24 cellular contexts compared by ENCODE assay signal in the genomic region with DNA sequence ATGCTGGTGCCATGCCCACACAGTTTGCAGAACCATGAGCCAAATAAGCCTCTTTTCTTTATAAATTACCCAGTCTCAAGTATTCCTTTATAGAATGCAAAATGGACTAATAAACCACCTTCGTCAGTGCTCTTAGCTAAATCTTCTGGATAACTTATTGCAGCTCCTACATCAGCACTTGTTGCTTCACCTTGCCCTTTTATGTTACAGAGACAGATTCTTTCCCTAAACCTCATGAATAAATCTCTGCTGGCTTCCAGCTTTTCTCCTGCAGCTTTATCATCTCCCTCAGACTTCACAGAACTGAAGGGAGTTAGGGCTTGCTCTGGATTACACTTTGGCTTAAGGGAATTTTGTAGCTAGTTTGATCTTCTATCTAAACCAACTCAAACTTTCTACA. TPM values are rescaled to one million over a fixed set of nuclear protein-coding genes. Genes with fewer than 3 reads are reported as not detected.
DNase-seq lines count a peak whose midpoint lies in the region; ATAC-seq, FAIRE-seq and TF ChIP-seq lines count a peak whose summit lies in the region.
"Had no signal": no experiment of that assay in that cellular context is flagged by ENCODE, and none has a peak within 500 bp of the region (broad histone marks: within the 10 kb centered on the region; RNA-seq: fewer than 3 reads in every experiment).

No MANE protein-coding gene starts in this region.

- CTCF ChIA-PET in MCF 10A (lab: Yijun Ruan, JAX) (interaction anchor here (0.6 kb wide), 2 partner anchors 68 to 99 kb away, joined by 3 read pairs; no protein-coding TSS in a partner anchor), mammary epithelial cell (lab: Charles Lee; ENCODE audit: low non-redundant PET) (no interaction called here), HCT116 (lab: Charles Lee) (no interaction called here), GM12878 (lab: Yijun Ruan, JAX) (interaction anchor here (1.0 to 1.1 kb wide), 2 partner anchors 17 to 18 kb away, joined by 3 read pairs; no protein-coding TSS in a partner anchor)

- TF ChIP-seq POLR2A in HCT116 (IDR thresholded peaks at IDR 0.05; ENCODE audit: borderline replicate concordance, extremely low read depth, insufficient read depth, insufficient read length) (no peak), GM12878 (IDR thresholded peaks at IDR 0.05; ENCODE audit: low read depth, low read length) (no peak)

- RAD21 ChIA-PET in HCT116 (lab: Charles Lee; ENCODE audit: low non-redundant PET in 1 of 2, low total read pairs in 2 of 2, uncharacterized antibody in 2 of 2, unreplicated experiment in 2 of 2) (no interaction called here), GM12878 (lab: Charles Lee; ENCODE audit: unreplicated experiment) (no interaction called here)

- H3K9me3 ChIP-seq in mammary epithelial cell (replicated peaks; ENCODE audit: insufficient read depth, low read length) (no peaks in the 10 kb centered on the region), HCT116 (ENCODE audit: control insufficient read depth in 1 of 2, insufficient read depth in 1 of 2, low read depth in 1 of 2, low read length in 2 of 2) (no peaks in the 10 kb centered on the region), GM12878 (replicated peaks; ENCODE audit: control insufficient read depth, insufficient read depth, low read length) (no peaks in the 10 kb centered on the region), MG63 (no peaks in the 10 kb centered on the region)
- H3K9me3 ChIP-seq: SJSA1 had no signal

- WGBS in mammary epithelial cell (ENCODE audit: low coverage, missing lambda C conversion rate) = 100% methylated on average over 1 of the region's 1 CpG
- 100% methylated on average over 1 of the region's 1 CpG for WGBS in GM12878 (ENCODE audit: insufficient coverage, insufficient replicate concordance, low lambda C conversion rate, missing lambda C conversion rate)

- H3K9ac ChIP-seq in mammary epithelial cell (ENCODE audit: insufficient read depth, low read length) = no peak overlapping the region
- no peak overlapping the region for H3K9ac ChIP-seq in HCT116 (ENCODE audit: low read length)
- H3K9ac ChIP-seq in GM12878 (ENCODE audit: control insufficient read depth, insufficient read depth, low read length) = no peak overlapping the region
- H3K9ac ChIP-seq: BLaER1 treated with 17β-estradiol and CSF1 and Interleukin-3, amounts not matched to agents 10 nM and 100 nM had no signal

- no peak for TF ChIP-seq EP300 in GM12878 (IDR thresholded peaks at IDR 0.05; ENCODE audit: borderline replicate concordance in 1 of 2, control insufficient read depth in 1 of 2, low read depth in 2 of 2, low read length in 2 of 2)

- H2AFZ ChIP-seq in mammary epithelial cell (ENCODE audit: low read depth, low read length) (no peak overlapping the region), HCT116 (ENCODE audit: low read depth, low read length, poor library complexity, severe bottlenecking) (no peak overlapping the region), GM12878 (ENCODE audit: control insufficient read depth, low read depth, low read length) (no peak overlapping the region)

- H3K27ac ChIP-seq in mammary epithelial cell (ENCODE audit: insufficient read depth, low read depth, low read length) = no peak overlapping the region
- no peak overlapping the region for H3K27ac ChIP-seq in HCT116 (ENCODE audit: low read depth, low read length)
- no peak overlapping the region for H3K27ac ChIP-seq in GM12878 (ENCODE audit: control insufficient read depth, insufficient read depth)
- H3K27ac ChIP-seq in caudate nucleus (ENCODE audit: low read depth, low read length) = no peak overlapping the region
- H3K27ac ChIP-seq: 22Rv1; BLaER1 treated with 17β-estradiol and CSF1 and Interleukin-3, amounts not matched to agents 10 nM and 100 nM; SJSA1 had no signal

- POLR2A ChIA-PET in MCF 10A (lab: Yijun Ruan, JAX) (no interaction called here), HCT116 (lab: Charles Lee) (no interaction called here), GM12878 (lab: Charles Lee) (interaction anchor here (0.5 to 1.3 kb wide), 2 partner anchors 18 to 67 kb away, joined by 3 to 6 read pairs; no protein-coding TSS in a partner anchor)

- H4K20me1 ChIP-seq in mammary epithelial cell (ENCODE audit: insufficient read depth, low read length) (peaks cover 4% of the 10 kb centered on the region), HCT116 (ENCODE audit: insufficient read depth) (peaks cover 41% of the 10 kb centered on the region), GM12878 (ENCODE audit: control insufficient read depth, insufficient read depth) (no peaks in the 10 kb centered on the region)

- no peak overlapping the region for H3K4me3 ChIP-seq in mammary epithelial cell (replicated peaks in 1 of 3; ENCODE audit: insufficient read depth in 1 of 3, low read depth in 2 of 3, low read length in 3 of 3)
- no peak overlapping the region for H3K4me3 ChIP-seq in HCT116 (replicated peaks in 1 of 2; ENCODE audit: low read depth in 1 of 2, low read length in 2 of 2)
- no peak overlapping the region for H3K4me3 ChIP-seq in GM12878
- no peak overlapping the region for H3K4me3 ChIP-seq in MG63
- H3K4me3 ChIP-seq: BLaER1 treated with 17β-estradiol and CSF1 and Interleukin-3, amounts not matched to agents 10 nM and 100 nM; SJSA1 had no signal

- H3K9me2 ChIP-seq in HCT116 (ENCODE audit: insufficient read depth) = no peaks in the 10 kb centered on the region

- FAIRE-seq in GM12878 (lab: Jason Lieb, UNC) = no peak
- FAIRE-seq: GM12892, RCC 7860 had no signal

- no peaks in the 10 kb centered on the region for H3K9me3 Mint-ChIP-seq in MCF 10A (ENCODE audit: unreplicated experiment)
- no peaks in the 10 kb centered on the region for H3K9me3 Mint-ChIP-seq in nephron
- H3K9me3 Mint-ChIP-seq: CD8-positive, alpha-beta T cell; IgD-negative memory B cell had no signal

- dilution Hi-C loops in mammary epithelial cell (cut with HindIII; ENCODE audit: low sequenced_read_pairs) = no loop called here

- in situ Hi-C loops in mammary epithelial cell (cut with MboI; ENCODE audit: low sequenced_read_pairs in 2 of 2) = no loop called here
- in situ Hi-C loops in GM12878 (cut with MboI) = no loop called here

- H3K27ac Mint-ChIP-seq in MCF 10A (ENCODE audit: low read depth, unreplicated experiment) (no peak overlapping the region), nephron (peak overlapping the region in 2 of 3 experiments; percentile 11 to 67)
- H3K27ac Mint-ChIP-seq: CD8-positive, alpha-beta T cell; IgD-negative memory B cell had no signal

- no peak for DNase-seq in MCF 10A (ENCODE audit: unreplicated experiment)
- DNase-seq in mammary epithelial cell = no peak
- no peak for DNase-seq in HCT116 (ENCODE audit: low read depth, low spot score)
- no peak for DNase-seq in GM12878 (ENCODE audit: low read depth, low spot score)
- no peak for DNase-seq in retina
- DNase-seq in caudate nucleus (lab: John Stamatoyannopoulos, UW) = no peak
- DNase-seq in MG63 = no peak
- DNase-seq: Calu3; CD8-positive, alpha-beta T cell; DMS153; Karpas-422; NCI-H1417; NCI-H1694 treated with DMSO at 0.1 percent for 48 hours; NCI-H2081 treated with DMSO at 0.1 percent for 48 hours; NCI-H446; NCI-H526; OCI-M1 had no signal

- SMC1A ChIA-PET in GM12878 (lab: Charles Lee; ENCODE audit: uncharacterized antibody, unreplicated experiment) = interaction anchor here (1.3 to 1.7 kb wide), 3 partner anchors 13 to 119 kb away, joined by 3 to 5 read pairs (median 3); no protein-coding TSS in a partner anchor

- H3K36me3 ChIP-seq in mammary epithelial cell (ENCODE audit: insufficient read depth, low read length) (peaks cover 17% of the 10 kb centered on the region), HCT116 (ENCODE audit: control insufficient read depth in 1 of 2, insufficient read depth in 2 of 2, low read length in 2 of 2) (peaks cover 19 to 36% of the 10 kb centered on the region in 2 experiments), GM12878 (ENCODE audit: control insufficient read depth in 2 of 2, insufficient read depth in 2 of 2, low read length in 1 of 2) (peaks cover 7 to 18% of the 10 kb centered on the region in 2 experiments), MG63 (peaks cover 37% of the 10 kb centered on the region)

- no peak for ATAC-seq in HCT116
- ATAC-seq in GM12878 = no peak
- ATAC-seq: CD8-positive, alpha-beta T cell had no signal

- peaks cover 50% of the 10 kb centered on the region for H3K36me3 Mint-ChIP-seq in MCF 10A (ENCODE audit: insufficient read depth, unreplicated experiment)
- peaks cover 74% of the 10 kb centered on the region for H3K36me3 Mint-ChIP-seq in nephron (ENCODE audit: low read depth)

- H3K4me1 ChIP-seq in mammary epithelial cell (ENCODE audit: insufficient read depth, low read length) (no peaks in the 10 kb centered on the region), HCT116 (ENCODE audit: control insufficient read depth in 1 of 2, insufficient read depth in 2 of 2, low read length in 2 of 2) (no peaks in the 10 kb centered on the region), GM12878 (ENCODE audit: control insufficient read depth, insufficient read depth, low read length) (no peaks in the 10 kb centered on the region)
- H3K4me1 ChIP-seq: SJSA1 had no signal

- H3K27me3 ChIP-seq in mammary epithelial cell (ENCODE audit: insufficient read depth, low read length) (no peaks in the 10 kb centered on the region), HCT116 (ENCODE audit: insufficient read depth, low read length) (no peaks in the 10 kb centered on the region), GM12878 (replicated peaks in 1 of 2; ENCODE audit: control insufficient read depth in 2 of 2, insufficient read depth in 2 of 2, low read length in 1 of 2) (no peaks in the 10 kb centered on the region), MG63 (no peaks in the 10 kb centered on the region)
- H3K27me3 ChIP-seq: BLaER1 treated with 17β-estradiol and CSF1 and Interleukin-3, amounts not matched to agents 10 nM and 100 nM; SJSA1 had no signal

- TF ChIP-seq RAD21 in HCT116 (IDR thresholded peaks at IDR 0.05; ENCODE audit: low read depth) (no peak), GM12878 (IDR thresholded peaks at IDR 0.05; ENCODE audit: insufficient read depth, low read depth, low read length) (no peak)

- H3K4me3 Mint-ChIP-seq in MCF 10A (ENCODE audit: unreplicated experiment) = no peak overlapping the region
- H3K4me3 Mint-ChIP-seq in nephron = no peak overlapping the region
- H3K4me3 Mint-ChIP-seq: CD8-positive, alpha-beta T cell; IgD-negative memory B cell had no signal

- BruUV-seq in MCF 10A (replicated peaks; lab: Mats Ljungman, UMichigan) (TSS peak; percentile 3), mammary epithelial cell (replicated peaks; lab: Mats Ljungman, UMichigan) (no TSS peak), HCT116 (replicated peaks; lab: Mats Ljungman, UMichigan) (TSS peak; percentile 8), GM12878 (replicated peaks; lab: Mats Ljungman, UMichigan) (TSS peak; percentile 19)

- intact Hi-C loops in MCF 10A (cut with micrococcal nuclease) (no loop called here), mammary epithelial cell (cut with micrococcal nuclease) (no loop called here), HCT116 (cut with micrococcal nuclease) (no loop called here), GM12878 (cut with micrococcal nuclease; ENCODE audit: unreplicated experiment) (no loop called here)

- H3K27me3 Mint-ChIP-seq in MCF 10A (ENCODE audit: insufficient read depth, unreplicated experiment) (no peaks in the 10 kb centered on the region), nephron (ENCODE audit: low read depth) (no peaks in the 10 kb centered on the region)
- H3K27me3 Mint-ChIP-seq: IgD-negative memory B cell had no signal

- H3K4me1 Mint-ChIP-seq in MCF 10A (ENCODE audit: insufficient read depth, unreplicated experiment) (peaks cover 5% of the 10 kb centered on the region), nephron (peaks cover 16% of the 10 kb centered on the region)

- TF ChIP-seq CTCF in MCF 10A (IDR thresholded peaks at IDR 0.05; ENCODE audit: unreplicated experiment) (no peak), mammary epithelial cell (conservative IDR thresholded peaks at IDR 0.05 in 1 of 2, IDR thresholded peaks at IDR 0.05 in 1 of 2; ENCODE audit: extremely low read depth in 1 of 2, insufficient read depth in 1 of 2, low read depth in 1 of 2, low read length in 2 of 2) (no peak), HCT116 (IDR thresholded peaks at IDR 0.05 in 2 of 3, conservative IDR thresholded peaks at IDR 0.05 in 1 of 3; ENCODE audit: borderline replicate concordance in 1 of 3, insufficient read depth in 1 of 3, low read depth in 2 of 3, low read length in 2 of 3) (no peak), GM12878 (IDR thresholded peaks at IDR 0.05 in 2 of 3, conservative IDR thresholded peaks at IDR 0.05 in 1 of 3; ENCODE audit: control insufficient read depth in 2 of 3, extremely low read depth in 1 of 3, insufficient read depth in 1 of 3, low read depth in 3 of 3, low read length in 3 of 3) (no peak), nephron (IDR thresholded peaks at IDR 0.05; ENCODE audit: unreplicated experiment in 3 of 3) (no peak)

- H3K4me2 ChIP-seq in mammary epithelial cell (ENCODE audit: insufficient read depth, low read depth, low read length) (no peak overlapping the region), HCT116 (ENCODE audit: low read length) (no peak overlapping the region), GM12878 (ENCODE audit: control insufficient read depth, insufficient read depth) (no peak overlapping the region)
- H3K4me2 ChIP-seq: BLaER1 treated with 17β-estradiol and CSF1 and Interleukin-3, amounts not matched to agents 10 nM and 100 nM had no signal

- H3K79me2 ChIP-seq in mammary epithelial cell (ENCODE audit: insufficient read depth, low read length) (peaks cover 96% of the 10 kb centered on the region), HCT116 (ENCODE audit: insufficient read depth, low read length) (peaks cover 98% of the 10 kb centered on the region), GM12878 (ENCODE audit: control insufficient read depth, insufficient read depth, low read length) (peaks cover 79% of the 10 kb centered on the region)

RNA-seq across cellular contexts. Expression of a gene that starts 22.6 kb away (rescaled TPM):
- total RNA-seq in MCF 10A (2022) (33.3 and 36.5 TPM in 2 replicates), mammary epithelial cell (10 to 100 TPM; 32.3 to 34.8 TPM), HCT116 (2021; ENCODE audit: unreplicated experiment) (51.6 TPM), GM12878 (2014; rRNA removed) (67.1 and 68.1 TPM in 2 replicates), GM12878 (2014; rRNA removed; fragmentation: Illumina TruSeq; extraction: Trizol) (59.4 and 60.7 TPM in 2 replicates), GM12878 (2021) (71.6 and 74.4 TPM in 2 replicates)
- polyA plus RNA-seq in mammary epithelial cell (25.4 TPM), GM12878 (2011; rRNA removed) (73.2 and 74.6 TPM in 2 replicates), GM12878 (2014; fragmentation: Illumina TruSeq; extraction: Trizol) (77.7 and 88.7 TPM in 2 replicates), GM12878 (2014; fragmentation: Nextera tagmentation; extraction: Ambion mirVana) (10 to 100 TPM; 13.9 to 19.9 TPM), GM12878 (2014; rRNA removed) (50.0 and 51.6 TPM in 2 replicates), GM12878 (2016; fragmentation: Nextera tagmentation; extraction: Ambion mirVana) (10 to 100 TPM; 34.2 to 40.0 TPM)
- polyA minus RNA-seq in mammary epithelial cell = 34.0 TPM
- 14.7 and 18.5 TPM in 2 replicates for polyA plus RNA-seq in HCT116 (2012)
- total RNA-seq in GM12878 (2013; cell fraction: nucleolus; rRNA removed) = 106 and 107 TPM in 2 replicates
- polyA plus RNA-seq in GM12878 (2011; ENCODE audit: low read depth) = 17.3 TPM
- polyA plus RNA-seq in GM12878 (2011; cell fraction: cytosol; rRNA removed) = 52.3 and 54.1 TPM in 2 replicates
- polyA plus RNA-seq in GM12878 (2011; cell fraction: nucleus; rRNA removed) = 51.8 and 55.2 TPM in 2 replicates
- 21.0 and 29.8 TPM in 2 replicates for polyA plus RNA-seq in GM12878 (2012)
- polyA minus RNA-seq in GM12878 (2011; rRNA and poly(A)+ RNA removed) = 76.4 and 88.6 TPM in 2 replicates
- 29.5 and 40.3 TPM in 2 replicates for polyA minus RNA-seq in GM12878 (2011; cell fraction: cytosol; rRNA and poly(A)+ RNA removed)
- 28.2 and 40.7 TPM in 2 replicates for polyA minus RNA-seq in GM12878 (2011; cell fraction: nucleus; rRNA and poly(A)+ RNA removed)
- total RNA-seq in MG63 (2014; rRNA removed; shearing (Covaris generic); ENCODE audit: low replicate concordance) = 16.5 and 20.6 TPM in 2 replicates

Comparison
In these comparisons a context has a peak if more than half of its experiments do, and no peak if none do; other contexts are left out.
1. CTCF ChIA-PET loops: an anchor here in MCF 10A (0.6 kb wide) and GM12878 (1.0 to 1.1 kb wide); none called in mammary epithelial cell and HCT116.